Comparison of ENCODE assay signal across 27 cellular contexts in genomic region chr1:3015269-3015635, GRCh38. TPM values are rescaled to one million over a fixed set of nuclear protein-coding genes. Genes with fewer than 3 reads are reported as not detected.
DNase-seq lines count a peak whose midpoint lies in the region; ATAC-seq and TF ChIP-seq lines count a peak whose summit lies in the region.
"Had no signal": no experiment of that assay in that cellular context is flagged by ENCODE, and none has a peak within 500 bp of the region (broad histone marks: within the 10 kb centered on the region; RNA-seq: fewer than 3 reads in every experiment).

No MANE protein-coding gene starts in this region.

- H3K27ac Mint-ChIP-seq in activated naive CD4-positive, alpha-beta T cell treated with anti-CD3 and anti-CD28 coated beads, Interleukin-2, amount 10 ng/mL, durations not matched to agents 7 days and 5 days, result no peak overlapping the region
- no peak overlapping the region for H3K27ac Mint-ChIP-seq in natural killer cell treated with Interleukin-12 subunit alpha and Interleukin-12 subunit beta and Interleukin-15 and Interleukin-18, amount 100 ng/mL, for 72 hours
- H3K27ac Mint-ChIP-seq in natural killer cell, result no peak overlapping the region
- H3K27ac Mint-ChIP-seq: GM23338 had no signal

- H3K4me1 ChIP-seq in osteoblast (ENCODE audit: insufficient read depth, low read length) (no peaks in the 10 kb centered on the region), transverse colon (peaks cover 0 to 11% (median 2%) of the 10 kb centered on the region in 4 donors)

- no peak overlapping the region for H3K4me2 ChIP-seq in osteoblast (ENCODE audit: insufficient read depth, low read length)
- H3K4me2 ChIP-seq: BLaER1, GM23338 had no signal

- H3K4me3 Mint-ChIP-seq in activated naive CD4-positive, alpha-beta T cell treated with anti-CD3 and anti-CD28 coated beads, Interleukin-2, amount 10 ng/mL, durations not matched to agents 7 days and 5 days, result no peak overlapping the region
- no peak overlapping the region for H3K4me3 Mint-ChIP-seq in natural killer cell treated with Interleukin-12 subunit alpha and Interleukin-12 subunit beta and Interleukin-15 and Interleukin-18, amount 100 ng/mL, for 72 hours
- H3K4me3 Mint-ChIP-seq in natural killer cell, result no peak overlapping the region
- H3K4me3 Mint-ChIP-seq: CD4-positive, CD25-positive, alpha-beta regulatory T cell; GM23338 had no signal

- no peaks in the 10 kb centered on the region for H4K20me1 ChIP-seq in osteoblast (ENCODE audit: insufficient read depth, low read length)

- H3K4me3 ChIP-seq in osteoblast (ENCODE audit: insufficient read depth, low read length) (no peak overlapping the region), transverse colon (no peak overlapping the region)
- H3K4me3 ChIP-seq: BLaER1, GM23338 had no signal

- TF ChIP-seq EP300 in transverse colon (IDR thresholded peaks at IDR 0.05; ENCODE audit: low read depth), result no peak

- in situ Hi-C loops in transverse colon (cut with MboI; ENCODE audit: low pct_ligation_motif_present in 1 of 4, low pct_unique_long_range_greater_than_20kb in 1 of 4, low sequenced_read_pairs in 3 of 4), result loop anchor here in 3 of 4 donors (25.0 kb wide), 2 partner anchors 397 to 422 kb away; no protein-coding TSS in a partner anchor

- intact Hi-C loops in natural killer cell (cut with micrococcal nuclease) (no loop called here), transverse colon (cut with DNase I; ENCODE audit: low total_unique reads) (no loop called here)

- no peak overlapping the region for H2AFZ ChIP-seq in osteoblast (ENCODE audit: low read length)
- H2AFZ ChIP-seq: GM23338 had no signal

- no peaks in the 10 kb centered on the region for H3K36me3 ChIP-seq in osteoblast (ENCODE audit: insufficient read depth, low read length)
- no peaks in the 10 kb centered on the region for H3K36me3 ChIP-seq in transverse colon
- H3K36me3 ChIP-seq: BLaER1 had no signal

- TF ChIP-seq CTCF in natural killer cell (IDR thresholded peaks at IDR 0.05), result no peak
- TF ChIP-seq CTCF in osteoblast (IDR thresholded peaks at IDR 0.05; ENCODE audit: extremely low read depth, low read depth, low read length), result no peak
- TF ChIP-seq CTCF in transverse colon (IDR thresholded peaks at IDR 0.05), result no peak

- ATAC-seq in natural killer cell treated with Interleukin-12 subunit alpha and Interleukin-12 subunit beta and Interleukin-15 and Interleukin-18, amount 100 ng/mL, for 72 hours, result no peak
- no peak for ATAC-seq in natural killer cell
- ATAC-seq: PC-3 had no signal

- H3K36me3 Mint-ChIP-seq in activated naive CD4-positive, alpha-beta T cell treated with anti-CD3 and anti-CD28 coated beads, Interleukin-2, amount 10 ng/mL, durations not matched to agents 7 days and 5 days, result no peaks in the 10 kb centered on the region
- H3K36me3 Mint-ChIP-seq in natural killer cell treated with Interleukin-12 subunit alpha and Interleukin-12 subunit beta and Interleukin-15 and Interleukin-18, amount 100 ng/mL, for 72 hours, result no peaks in the 10 kb centered on the region
- H3K36me3 Mint-ChIP-seq in natural killer cell, result no peaks in the 10 kb centered on the region
- H3K36me3 Mint-ChIP-seq: CD4-positive, CD25-positive, alpha-beta regulatory T cell had no signal

- H3K27ac ChIP-seq in osteoblast (ENCODE audit: low read depth, low read length), result no peak overlapping the region
- no peak overlapping the region for H3K27ac ChIP-seq in transverse colon
- H3K27ac ChIP-seq: BLaER1 had no signal

- WGBS in transverse colon (ENCODE audit: low coverage in 1 of 2), 2 donors, result 78% methylated on average over 7 of the region's 10 CpGs; no CpG with 5 or more reads in 1 of the 2 donors

- CTCF ChIA-PET in activated naive CD4-positive, alpha-beta T cell treated with anti-CD3 and anti-CD28 coated beads, Interleukin-2, amount 10 ng/mL, durations not matched to agents 7 days and 5 days (lab: Charles Lee), result no interaction called here

- no peaks in the 10 kb centered on the region for H3K79me2 ChIP-seq in osteoblast (ENCODE audit: insufficient read depth, low read length)

- peaks cover 2% of the 10 kb centered on the region for H3K4me1 Mint-ChIP-seq in activated naive CD4-positive, alpha-beta T cell treated with anti-CD3 and anti-CD28 coated beads, Interleukin-2, amount 10 ng/mL, durations not matched to agents 7 days and 5 days
- H3K4me1 Mint-ChIP-seq in natural killer cell treated with Interleukin-12 subunit alpha and Interleukin-12 subunit beta and Interleukin-15 and Interleukin-18, amount 100 ng/mL, for 72 hours (ENCODE audit: low read depth in 2 of 2), result peaks cover 0 to 4% of the 10 kb centered on the region in 2 donors
- H3K4me1 Mint-ChIP-seq in natural killer cell, result peaks cover 0 to 6% of the 10 kb centered on the region in 2 donors
- H3K4me1 Mint-ChIP-seq: CD4-positive, CD25-positive, alpha-beta regulatory T cell had no signal

- peaks cover 29% of the 10 kb centered on the region for H3K27me3 Mint-ChIP-seq in activated naive CD4-positive, alpha-beta T cell treated with anti-CD3 and anti-CD28 coated beads, Interleukin-2, amount 10 ng/mL, durations not matched to agents 7 days and 5 days
- H3K27me3 Mint-ChIP-seq in natural killer cell treated with Interleukin-12 subunit alpha and Interleukin-12 subunit beta and Interleukin-15 and Interleukin-18, amount 100 ng/mL, for 72 hours, result peaks cover 6 to 8% of the 10 kb centered on the region in 2 donors
- H3K27me3 Mint-ChIP-seq in natural killer cell (ENCODE audit: low read depth in 2 of 2), result peaks cover 0 to 4% of the 10 kb centered on the region in 2 donors

- no peaks in the 10 kb centered on the region for H3K9me3 ChIP-seq in osteoblast (ENCODE audit: low read depth, low read length)
- no peaks in the 10 kb centered on the region for H3K9me3 ChIP-seq in transverse colon
- H3K9me3 ChIP-seq: BLaER1 had no signal

- DNase-seq in activated naive CD4-positive, alpha-beta T cell treated with anti-CD3 and anti-CD28 coated beads, Interleukin-2, amount 10 ng/mL, durations not matched to agents 7 days and 5 days, result peak; percentile 8
- no peak for DNase-seq in activated naive CD4-positive, alpha-beta T cell (lab: John Stamatoyannopoulos, UW)
- DNase-seq in natural killer cell treated with Interleukin-12 subunit alpha and Interleukin-12 subunit beta and Interleukin-15 and Interleukin-18, amount 100 ng/mL, for 72 hours (ENCODE audit: low spot score), result peak; percentile 49
- DNase-seq in natural killer cell (no peak), osteoblast (ENCODE audit: insufficient read length, low spot score, missing footprints) (peak; percentile 67), transverse colon (peak; percentile 2), NCI-H2081 treated with DMSO at 0.1 percent for 48 hours (lab: John Stamatoyannopoulos, UW) (no peak), NCI-H1930 (lab: John Stamatoyannopoulos, UW) (no peak)
- DNase-seq: CD4-positive, CD25-positive, alpha-beta regulatory T cell; DMS153; HCEC 1CT; KBM-7; MV-4-11; NCI-H1105; NCI-H1436 treated with DMSO at 0.1 percent for 48 hours; NCI-H187 treated with DMSO at 0.1 percent for 48 hours; NCI-H446 treated with DMSO at 0.1 percent for 48 hours; NCI-H526; NCI-H82; NK-92 treated with Interleukin-12 subunit alpha and Interleukin-12 subunit beta, amount 100 ng/mL, for 24 hours; PC-3; SHP77 had no signal

- no peaks in the 10 kb centered on the region for H3K27me3 ChIP-seq in osteoblast (ENCODE audit: insufficient read depth, low read length)
- H3K27me3 ChIP-seq in transverse colon, result peaks cover 56% of the 10 kb centered on the region

- TF ChIP-seq POLR2A in transverse colon (IDR thresholded peaks at IDR 0.05), result no peak

- no peaks in the 10 kb centered on the region for H3K9me3 Mint-ChIP-seq in activated naive CD4-positive, alpha-beta T cell treated with anti-CD3 and anti-CD28 coated beads, Interleukin-2, amount 10 ng/mL, durations not matched to agents 7 days and 5 days
- H3K9me3 Mint-ChIP-seq in natural killer cell treated with Interleukin-12 subunit alpha and Interleukin-12 subunit beta and Interleukin-15 and Interleukin-18, amount 100 ng/mL, for 72 hours, result no peaks in the 10 kb centered on the region
- H3K9me3 Mint-ChIP-seq in natural killer cell, result no peaks in the 10 kb centered on the region

RNA-seq across cellular contexts. Expression of gene ACTRT2, which starts 6.0 kb away (rescaled TPM):
- total RNA-seq in natural killer cell treated with Interleukin-12 subunit alpha and Interleukin-12 subunit beta and Interleukin-15 and Interleukin-18, amount 100 ng/mL, for 72 hours, result not detected
- total RNA-seq in natural killer cell (not detected), osteoblast (not detected in 2 replicates), transverse colon (not detected)
- total RNA-seq: CD4-positive, CD25-positive, alpha-beta regulatory T cell; GM23338; LHCN-M2; MCF 10A; PC-3; SK-MEL-5 had no signal

RNA-seq across cellular contexts. Expression of gene PRDM16, which starts 53.8 kb away (rescaled TPM):
- not detected for total RNA-seq in natural killer cell treated with Interleukin-12 subunit alpha and Interleukin-12 subunit beta and Interleukin-15 and Interleukin-18, amount 100 ng/mL, for 72 hours
- total RNA-seq in natural killer cell, result under 1 TPM in 2 of 3 donors, not detected in 1; 0.25 to 0.64 TPM
- total RNA-seq in osteoblast, result 6.5 and 8.3 TPM in 2 replicates
- under 1 TPM in 2 of 4 donors, not detected in 2; 0.41 to 0.95 TPM for total RNA-seq in transverse colon
- total RNA-seq: LHCN-M2, MCF 10A had no signal

Comparison
In these comparisons a context has a peak if more than half of its experiments do, and no peak if none do; other contexts are left out.
1. DNase-seq: peak in activated naive CD4-positive, alpha-beta T cell treated with anti-CD3 and anti-CD28 coated beads, Interleukin-2, amount 10 ng/mL, durations not matched to agents 7 days and 5 days (single experiment), natural killer cell treated with Interleukin-12 subunit alpha and Interleukin-12 subunit beta and Interleukin-15 and Interleukin-18, amount 100 ng/mL, for 72 hours (single experiment), osteoblast (single experiment) and transverse colon (single experiment); none in activated naive CD4-positive, alpha-beta T cell (0 of 4), natural killer cell (single experiment), NCI-H2081 treated with DMSO at 0.1 percent for 48 hours (single experiment) and NCI-H1930 (0 of 2).